11 cellular contexts compared by ENCODE assay signal in genomic region chr19:17949956-17950309, GRCh38. TPM values are rescaled to one million over a fixed set of nuclear protein-coding genes. Genes with fewer than 3 reads are reported as not detected.
DNase-seq lines count a peak whose midpoint lies in the region; FAIRE-seq and TF ChIP-seq lines count a peak whose summit lies in the region.
"Had no signal": no experiment of that assay in that cellular context is flagged by ENCODE, and none has a peak within 500 bp of the region (broad histone marks: within the 10 kb centered on the region; RNA-seq: fewer than 3 reads in every experiment).

No MANE protein-coding gene starts in this region.

- H3K27ac ChIP-seq in 22Rv1 (peak overlapping the region; percentile 47; the same call in 1 of the 2 replicates), OCI-LY7 (ENCODE audit: low read depth, low read length, poor library complexity, severe bottlenecking) (no peak overlapping the region), hepatocyte (no peak overlapping the region)
- H3K27ac ChIP-seq: suprapubic skin had no signal

- H4K20me1 ChIP-seq in OCI-LY7 (ENCODE audit: insufficient read depth, low read length) (no peaks in the 10 kb centered on the region), hepatocyte (ENCODE audit: insufficient read depth, poor library complexity, severe bottlenecking) (no peaks in the 10 kb centered on the region)

- 10% methylated on average over 11 of the region's 11 CpGs for WGBS in hepatocyte (ENCODE audit: low lambda C conversion rate, missing lambda C conversion rate)

- DNase-seq in DMS79 (lab: John Stamatoyannopoulos, UW) = peak; percentile 93
- no peak for DNase-seq in OCI-LY7 (ENCODE audit: low spot score)
- DNase-seq in hepatocyte (ENCODE audit: low spot score) = no peak
- DNase-seq in MG63 = no peak
- DNase-seq in AML-193 (lab: John Stamatoyannopoulos, UW) = no peak
- DNase-seq in pons (ENCODE audit: low spot score) = no peak
- no peak for DNase-seq in GM19239 (ENCODE audit: insufficient read length, low spot score)
- DNase-seq: NK-92 treated with Interleukin-12 subunit alpha and Interleukin-12 subunit beta, amount 100 ng/mL, for 24 hours; stimulated activated CD4-positive, alpha-beta T cell treated with anti-CD3 and anti-CD28 coated beads, Interleukin-12 subunit alpha, Interleukin-12 subunit beta, amount 100 ng/mL, for 4 hours had no signal

- no TSS peak for BruUV-seq in OCI-LY7 (replicated peaks; lab: Mats Ljungman, UMichigan)

- POLR2A ChIA-PET in OCI-LY7 (lab: Charles Lee) = no interaction called here

- no peaks in the 10 kb centered on the region for H3K9me3 ChIP-seq in OCI-LY7 (ENCODE audit: low read length)
- no peaks in the 10 kb centered on the region for H3K9me3 ChIP-seq in hepatocyte (ENCODE audit: low read depth)
- H3K9me3 ChIP-seq in MG63 = no peaks in the 10 kb centered on the region
- H3K9me3 ChIP-seq: suprapubic skin had no signal

- H3K36me3 ChIP-seq in OCI-LY7 (ENCODE audit: insufficient read depth, low read length) (peaks cover 1% of the 10 kb centered on the region; the same call in 1 of the 2 replicates), hepatocyte (replicated peaks; ENCODE audit: insufficient read depth, low read depth) (no peaks in the 10 kb centered on the region), MG63 (peaks cover 3% of the 10 kb centered on the region; the same call in 1 of the 2 replicates)
- H3K36me3 ChIP-seq: suprapubic skin had no signal

- H2AFZ ChIP-seq in OCI-LY7 (ENCODE audit: low read length) (peak overlapping the region; percentile 5; the same call in 1 of the 2 replicates), hepatocyte (no peak overlapping the region)

- H3K79me2 ChIP-seq in OCI-LY7 (ENCODE audit: insufficient read depth, low read depth, low read length) (no peaks in the 10 kb centered on the region), hepatocyte (no peaks in the 10 kb centered on the region)

- CTCF ChIA-PET in OCI-LY7 (lab: Charles Lee; ENCODE audit: unreplicated experiment) = interaction anchor here (0.6 kb wide), 1 partner anchor 569 kb away, joined by 4 read pairs; no protein-coding TSS in a partner anchor

- no peak for FAIRE-seq in GM19239 (lab: Jason Lieb, UNC)

- peak overlapping the region; percentile 29 for H3K4me3 ChIP-seq in OCI-LY7 (ENCODE audit: low read depth, low read length, poor library complexity, severe bottlenecking)
- no peak overlapping the region for H3K4me3 ChIP-seq in hepatocyte
- no peak overlapping the region for H3K4me3 ChIP-seq in MG63
- H3K4me3 ChIP-seq: suprapubic skin had no signal

- TF ChIP-seq CTCF in 22Rv1 (IDR thresholded peaks at IDR 0.05) (no peak), OCI-LY7 (conservative IDR thresholded peaks at IDR 0.05; ENCODE audit: low read length) (no peak), hepatocyte (IDR thresholded peaks at IDR 0.05; ENCODE audit: poor library complexity) (no peak)

- intact Hi-C loops in OCI-LY7 (cut with micrococcal nuclease; ENCODE audit: unreplicated experiment) = loop anchor here (10.0 kb wide), 1 partner anchor 145 kb away; the partner anchor contains the start of gene MAST3

- no peaks in the 10 kb centered on the region for H3K9me2 ChIP-seq in OCI-LY7 (ENCODE audit: insufficient read depth, low read length)
- H3K9me2 ChIP-seq in hepatocyte (replicated peaks; ENCODE audit: insufficient read depth) = no peaks in the 10 kb centered on the region

- H3K4me1 ChIP-seq in OCI-LY7 (ENCODE audit: insufficient read depth, low read length, poor library complexity, severe bottlenecking) (peaks cover 42% of the 10 kb centered on the region), hepatocyte (ENCODE audit: insufficient read depth) (peaks cover 36% of the 10 kb centered on the region)

- H3K27me3 ChIP-seq in hepatocyte (peaks cover 50% of the 10 kb centered on the region), MG63 (peaks cover 58% of the 10 kb centered on the region)

- peak overlapping the region; percentile 54 for H3K4me2 ChIP-seq in OCI-LY7 (ENCODE audit: low read length)
- peak overlapping the region; percentile 86 for H3K4me2 ChIP-seq in hepatocyte

RNA-seq across cellular contexts. Expression of gene KCNN1, which starts 17.0 kb away (rescaled TPM):
- total RNA-seq in OCI-LY7 (2014; rRNA removed; shearing (Covaris generic)) = 0.51 and 1.1 TPM in 2 replicates
- 0.57 and 0.61 TPM in 2 replicates for total RNA-seq in OCI-LY7 (2022)
- total RNA-seq in hepatocyte = 2.4 and 3.3 TPM in 2 replicates
- 3.2 and 3.3 TPM in 2 replicates for polyA plus RNA-seq in hepatocyte
- not detected in 2 replicates for total RNA-seq in MG63 (2014; rRNA removed; shearing (Covaris generic); ENCODE audit: low replicate concordance)

RNA-seq across cellular contexts. Expression of gene CCDC124, which starts 17.1 kb away (rescaled TPM):
- total RNA-seq in OCI-LY7 (2014; rRNA removed; shearing (Covaris generic)) = 57.5 and 68.2 TPM in 2 replicates
- total RNA-seq in OCI-LY7 (2022) = 86.8 and 106 TPM in 2 replicates
- 19.4 and 25.4 TPM in 2 replicates for total RNA-seq in hepatocyte
- 97.7 and 105 TPM in 2 replicates for polyA plus RNA-seq in hepatocyte
- total RNA-seq in MG63 (2014; rRNA removed; shearing (Covaris generic); ENCODE audit: low replicate concordance) = 228 and 241 TPM in 2 replicates

RNA-seq across cellular contexts. Expression of gene ARRDC2, which starts 58.0 kb away (rescaled TPM):
- total RNA-seq in OCI-LY7 (2014; rRNA removed; shearing (Covaris generic)) = 27.3 and 30.7 TPM in 2 replicates
- total RNA-seq in OCI-LY7 (2022) = 30.6 and 30.7 TPM in 2 replicates
- 4.5 and 5.5 TPM in 2 replicates for total RNA-seq in hepatocyte
- 3.9 and 7.4 TPM in 2 replicates for polyA plus RNA-seq in hepatocyte
- 13.4 and 20.5 TPM in 2 replicates for total RNA-seq in MG63 (2014; rRNA removed; shearing (Covaris generic); ENCODE audit: low replicate concordance)
